Comparison of ENCODE assay signal across 11 cellular contexts in the genomic region with DNA sequence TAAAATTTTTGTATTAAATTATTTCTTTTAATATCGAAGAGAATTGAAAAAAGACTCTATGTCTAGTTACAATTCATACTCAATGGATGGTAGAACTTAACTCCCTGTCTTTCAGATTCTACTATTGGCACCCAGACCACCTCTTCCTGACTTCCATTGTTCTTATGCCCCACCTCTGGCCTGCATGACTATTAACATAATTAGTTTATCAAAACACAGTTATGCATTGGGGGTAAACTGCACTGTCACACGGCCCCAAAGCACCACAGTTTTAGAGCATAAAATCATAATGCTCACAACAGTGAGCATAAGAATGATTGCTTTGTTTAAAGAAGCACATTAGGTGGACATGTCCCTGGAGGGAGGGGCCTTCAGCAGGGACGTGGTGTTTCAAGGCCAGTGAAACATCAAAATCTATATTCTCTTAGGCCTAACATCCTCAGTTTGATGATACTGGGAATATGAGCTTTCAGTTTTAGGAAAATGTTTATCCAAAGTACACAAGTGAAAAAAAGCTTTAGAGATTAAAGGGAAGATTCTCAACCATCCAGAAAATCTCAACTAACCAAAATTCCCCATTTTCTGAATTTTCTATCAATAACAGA.
"Had no signal": no experiment of that assay in that cellular context is flagged by ENCODE, and none has a peak within 500 bp of the region (broad histone marks: within the 10 kb centered on the region; RNA-seq: fewer than 3 reads in every experiment).

No MANE protein-coding gene starts in this region.

- H3K4me1 ChIP-seq: ascending aorta, parathyroid adenoma had no signal

- DNase-seq: activated CD4-positive, alpha-beta T cell treated with anti-CD3 and anti-CD28 coated beads, Interleukin-2, amount 50 U/mL, for 1 hour; activated naive CD4-positive, alpha-beta T cell treated with Interleukin-2 at 50 U/mL for 16 hours; lower lobe of right lung; naive B cell; upper lobe of left lung had no signal

- H3K4me1 Mint-ChIP-seq: naive B cell had no signal

- ATAC-seq: lower lobe of right lung had no signal

- H3K4me3 Mint-ChIP-seq: stimulated activated naive CD8-positive, alpha-beta T cell treated with anti-CD3 and anti-CD28 coated beads, Interleukin-15, Interleukin-2, amounts not matched to agents 100 ng/mL and 50 ng/mL, for 24 hours; T-helper 2 cell treated with Interferon-gamma antibody and Interleukin-4, amounts not matched to agents 5 μg/mL and 100 μg/mL, for 36 hours had no signal

- H3K9ac ChIP-seq: parathyroid adenoma had no signal

- H3K36me3 Mint-ChIP-seq: naive B cell had no signal

- H3K79me2 ChIP-seq: parathyroid adenoma had no signal

- H3K27ac ChIP-seq: ascending aorta, esophagus muscularis mucosa, lower lobe of right lung, parathyroid adenoma had no signal

- H3K27ac Mint-ChIP-seq: stimulated activated naive CD8-positive, alpha-beta T cell treated with anti-CD3 and anti-CD28 coated beads, Interleukin-15, Interleukin-2, amounts not matched to agents 100 ng/mL and 50 ng/mL, for 24 hours; T-helper 2 cell treated with Interferon-gamma antibody and Interleukin-4, amounts not matched to agents 5 μg/mL and 100 μg/mL, for 36 hours had no signal

- H2AFZ ChIP-seq: parathyroid adenoma had no signal

- H3K4me3 ChIP-seq: ascending aorta, esophagus muscularis mucosa, lower lobe of right lung, skin epidermis, upper lobe of left lung had no signal

- H3K9me3 ChIP-seq: ascending aorta, esophagus muscularis mucosa, lower lobe of right lung, upper lobe of left lung had no signal

- H3K27me3 ChIP-seq: ascending aorta, esophagus muscularis mucosa, upper lobe of left lung had no signal
